Comparison of ENCODE assay signal across 17 cellular contexts in the genomic region with DNA sequence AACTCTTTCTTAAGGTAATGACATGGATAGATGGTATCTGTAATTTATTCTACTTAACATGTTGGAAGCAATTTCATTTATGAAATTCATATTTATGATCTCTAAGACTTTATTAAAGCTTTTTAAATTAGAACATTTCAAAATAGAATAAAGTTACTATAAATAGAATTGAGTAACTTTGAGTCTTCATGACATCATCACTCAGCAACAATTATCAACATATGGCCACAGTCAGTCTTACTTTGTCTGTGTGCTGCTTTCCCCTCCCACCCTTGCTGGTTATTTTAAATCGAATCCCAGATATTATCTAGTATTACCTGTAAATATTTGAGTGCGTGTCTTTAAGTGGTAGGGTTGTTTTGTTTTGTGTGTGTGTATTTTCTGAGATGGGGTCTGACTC.
A peak's percentile ranks its signal among the peaks of the same experiment; 100 is the strongest.
DNase-seq lines count a peak whose midpoint lies in the region; ATAC-seq and TF ChIP-seq lines count a peak whose summit lies in the region.
"Had no signal": no experiment of that assay in that cellular context is flagged by ENCODE, and none has a peak within 500 bp of the region (broad histone marks: within the 10 kb centered on the region; RNA-seq: fewer than 3 reads in every experiment).

No MANE protein-coding gene starts in this region.

- H3K4me1 ChIP-seq in breast epithelium (no peaks in the 10 kb centered on the region), fibroblast of lung (ENCODE audit: control insufficient read depth, extremely low read depth, insufficient read depth, low read length) (peaks cover 7% of the 10 kb centered on the region)
- H3K4me1 ChIP-seq: right atrium auricular region, transverse colon had no signal

- CTCF ChIA-PET in MCF 10A (lab: Yijun Ruan, JAX), result interaction anchor here (0.6 to 1.5 kb wide), 2 partner anchors 9 to 17 kb away, joined by 4 read pairs; no protein-coding TSS in a partner anchor
- CTCF ChIA-PET in RWPE1 (lab: Yijun Ruan, JAX), result interaction anchor here (1.1 kb wide), 1 partner anchor 18 kb away, joined by 5 read pairs; no protein-coding TSS in a partner anchor

- no peaks in the 10 kb centered on the region for H4K20me1 ChIP-seq in fibroblast of lung (ENCODE audit: control insufficient read depth, extremely low read depth, insufficient read depth, low read length)

- peak overlapping the region; percentile 25 for H3K4me2 ChIP-seq in fibroblast of lung (ENCODE audit: extremely low read depth, insufficient read depth, low read length)

- no peak overlapping the region for H3K9ac ChIP-seq in fibroblast of lung (ENCODE audit: insufficient read depth, low read length)

- no peak for TF ChIP-seq POLR2A in breast epithelium (IDR thresholded peaks at IDR 0.05)

- no peaks in the 10 kb centered on the region for H3K79me2 ChIP-seq in fibroblast of lung (ENCODE audit: control insufficient read depth, insufficient read depth, low read length)

- no peak overlapping the region for H3K4me3 Mint-ChIP-seq in MCF 10A (ENCODE audit: unreplicated experiment)
- H3K4me3 Mint-ChIP-seq: endodermal cell had no signal

- DNase-seq in MCF 10A (ENCODE audit: unreplicated experiment) (peak; percentile 15), breast epithelium (ENCODE audit: low spot score in 2 of 2) (no peak), RKO (ENCODE audit: low spot score) (peak; percentile 51), fibroblast of lung (ENCODE audit: low read depth in 2 of 2) (peak; percentile 35 to 75), stromal cell of bone marrow (ENCODE audit: low read depth) (peak; percentile 29), RWPE1 (ENCODE audit: low spot score) (no peak), posterior cingulate gyrus (no peak)
- DNase-seq: activated CD4-positive, alpha-beta T cell treated with anti-CD3 and anti-CD28 coated beads for 1 hour; activated effector memory CD4-positive, alpha-beta T cell treated with Interleukin-2 at 50 U/mL for 16 hours; amygdala; endodermal cell; head of caudate nucleus; left ventricle myocardium superior; stimulated activated naive CD8-positive, alpha-beta T cell treated with anti-CD3 and anti-CD28 coated beads, Interleukin-15, Interleukin-2, amounts not matched to agents 100 U/mL and 50 U/mL, for 24 hours; transverse colon had no signal

- BruUV-seq in MCF 10A (replicated peaks; lab: Mats Ljungman, UMichigan), result no TSS peak

- H3K9me3 ChIP-seq in breast epithelium (peaks cover 0 to 9% of the 10 kb centered on the region in 2 donors), fibroblast of lung (ENCODE audit: control insufficient read depth, insufficient read depth, low read depth, low read length) (no peaks in the 10 kb centered on the region)
- H3K9me3 ChIP-seq: transverse colon had no signal

- H3K4me1 Mint-ChIP-seq in MCF 10A (ENCODE audit: insufficient read depth, unreplicated experiment), result peaks cover 6% of the 10 kb centered on the region

- TF ChIP-seq CTCF in MCF 10A (IDR thresholded peaks at IDR 0.05; ENCODE audit: unreplicated experiment) (no peak), breast epithelium (IDR thresholded peaks at IDR 0.05) (no peak), fibroblast of lung (conservative IDR thresholded peaks at IDR 0.05 in 1 of 2, IDR thresholded peaks at IDR 0.05 in 1 of 2; ENCODE audit: low read depth in 1 of 2, low read length in 2 of 2) (no peak), RWPE1 (conservative IDR thresholded peaks at IDR 0.05; ENCODE audit: low read depth) (no peak)

- H3K36me3 Mint-ChIP-seq in MCF 10A (ENCODE audit: insufficient read depth, unreplicated experiment), result peaks cover 19% of the 10 kb centered on the region

- ATAC-seq in HG03521 (IDR thresholded peaks at IDR 0.05; ENCODE audit: unreplicated experiment), result no peak
- ATAC-seq: left ventricle myocardium superior; stimulated activated naive CD8-positive, alpha-beta T cell treated with anti-CD3 and anti-CD28 coated beads, Interleukin-15, Interleukin-2, amounts not matched to agents 100 U/mL and 50 U/mL, for 24 hours had no signal

- no peaks in the 10 kb centered on the region for H3K9me3 Mint-ChIP-seq in MCF 10A (ENCODE audit: unreplicated experiment)

- no peak overlapping the region for H3K27ac ChIP-seq in breast epithelium
- H3K27ac ChIP-seq in fibroblast of lung (ENCODE audit: insufficient read depth, low read length), result peak overlapping the region; percentile 65
- H3K27ac ChIP-seq in RWPE1, result no peak overlapping the region
- H3K27ac ChIP-seq: right atrium auricular region, transverse colon had no signal

- H3K27me3 Mint-ChIP-seq in MCF 10A (ENCODE audit: insufficient read depth, unreplicated experiment), result no peaks in the 10 kb centered on the region

- H3K4me3 ChIP-seq in breast epithelium (no peak overlapping the region), fibroblast of lung (replicated peaks in 1 of 4; ENCODE audit: control extremely low read depth in 1 of 4, insufficient read depth in 1 of 4, low read depth in 3 of 4, low read length in 4 of 4) (no peak overlapping the region)
- H3K4me3 ChIP-seq: right atrium auricular region, transverse colon had no signal

- no peaks in the 10 kb centered on the region for H3K27me3 ChIP-seq in breast epithelium
- H3K27me3 ChIP-seq in fibroblast of lung (ENCODE audit: control insufficient read depth, insufficient read depth, low read length), result no peaks in the 10 kb centered on the region
- H3K27me3 ChIP-seq: right atrium auricular region, transverse colon had no signal

- H2AFZ ChIP-seq in fibroblast of lung (ENCODE audit: low read length), result no peak overlapping the region

- no peaks in the 10 kb centered on the region for H3K36me3 ChIP-seq in breast epithelium
- H3K36me3 ChIP-seq in fibroblast of lung (ENCODE audit: control insufficient read depth, insufficient read depth, low read length), result no peaks in the 10 kb centered on the region
- H3K36me3 ChIP-seq: right atrium auricular region, transverse colon had no signal

- POLR2A ChIA-PET in MCF 10A (lab: Yijun Ruan, JAX), result interaction anchor here (0.7 to 1.0 kb wide), 3 partner anchors 9 to 74 kb away, joined by 3 read pairs; partner anchors contain the start of gene DIMT1
- POLR2A ChIA-PET in RWPE1 (lab: Yijun Ruan, JAX; ENCODE audit: low non-redundant PET), result no interaction called here

- intact Hi-C loops in MCF 10A (cut with micrococcal nuclease) (no loop called here), breast epithelium (cut with DNase I; ENCODE audit: low total_unique reads) (no loop called here), posterior cingulate gyrus (cut with DNase I) (no loop called here)

- no peak overlapping the region for H3K27ac Mint-ChIP-seq in MCF 10A (ENCODE audit: low read depth, unreplicated experiment)
- H3K27ac Mint-ChIP-seq: endodermal cell had no signal

Comparison
In these comparisons a context has a peak if more than half of its experiments do, and no peak if none do; other contexts are left out.
1. DNase-seq: peak in MCF 10A (single experiment), RKO (single experiment), fibroblast of lung (2 of 2) and stromal cell of bone marrow (single experiment); none in breast epithelium (0 of 2), RWPE1 (single experiment) and posterior cingulate gyrus (0 of 10).